ENCODE assay signal across 1 cellular context in the genomic region with DNA sequence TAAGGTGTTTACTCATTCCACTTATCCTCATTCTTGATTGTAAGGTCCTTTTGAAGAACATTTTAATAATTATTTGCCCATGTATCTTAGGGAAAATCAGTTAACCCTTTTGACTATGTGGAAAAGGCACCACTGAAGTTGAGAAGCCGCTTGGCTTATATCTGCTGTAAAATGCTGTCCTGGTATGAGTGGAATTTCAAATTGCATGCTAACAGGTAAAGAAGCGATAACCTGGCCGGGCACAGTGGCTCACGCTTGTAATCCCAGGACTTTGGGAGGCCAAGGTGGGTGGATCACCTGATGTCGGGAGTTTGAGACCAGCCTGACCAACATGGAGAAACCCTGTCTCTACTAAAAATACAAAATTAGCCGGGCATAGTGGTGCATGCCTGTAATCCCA.
TF ChIP-seq lines count a peak whose summit lies in the region.

No MANE protein-coding gene starts in this region.

TF ChIP-seq in HepG2, 621 proteins besides CTCF, POLR2A, EP300 and RAD21:
- TF ChIP-seq TEAD3 (CRISPR knock-in tag; optimal IDR thresholded peaks at IDR 0.05; ENCODE audit: borderline replicate concordance) = peak; percentile 10
